In genomic region chr1:54772951-54773350, GRCh38 we compare ENCODE assay signal across 37 cellular contexts. TPM values are rescaled to one million over a fixed set of nuclear protein-coding genes. Genes with fewer than 3 reads are reported as not detected.
"Had no signal": no experiment of that assay in that cellular context is flagged by ENCODE, and none has a peak within 500 bp of the region (broad histone marks: within the 10 kb centered on the region; RNA-seq: fewer than 3 reads in every experiment).

No MANE protein-coding gene starts in this region.

- DNase-seq: Karpas-422, Kasumi-1, MG63, MM.1S, MV-4-11, NCI-H1092, NCI-H1092 treated with DMSO at 0.1 percent for 48 hours, NCI-H1105, NCI-H1105 treated with DMSO at 0.1 percent for 48 hours, NCI-H1417, NCI-H1417 treated with DMSO at 0.1 percent for 48 hours, NCI-H1436, NCI-H1436 treated with DMSO at 0.1 percent for 48 hours, NCI-H146, NCI-H1694, NCI-H1694 treated with DMSO at 0.1 percent for 48 hours, NCI-H187, NCI-H187 treated with DMSO at 0.1 percent for 48 hours, NCI-H1930, NCI-H2029, NCI-H2029 treated with DMSO at 0.1 percent for 48 hours, NCI-H2081, NCI-H2081 treated with DMSO at 0.1 percent for 48 hours, NCI-H2107, NCI-H2171, NCI-H2171 treated with DMSO at 0.1 percent for 48 hours, NCI-H2227 treated with DMSO at 0.1 percent for 48 hours, NCI-H226, NCI-H345, NCI-H446, NCI-H446 treated with DMSO at 0.1 percent for 48 hours, NCI-H510A, NCI-H510A treated with DMSO at 0.1 percent for 48 hours, NCI-H524 had no signal

- H3K4me2 ChIP-seq: KMS-11 had no signal

- H3K9me3 ChIP-seq: MG63 had no signal

- H3K36me3 ChIP-seq: MG63 had no signal

- H3K27ac ChIP-seq: KMS-11 had no signal

- H3K9ac ChIP-seq: KMS-11 had no signal

- H3K4me3 ChIP-seq: MG63 had no signal

- H3K27me3 ChIP-seq: MG63 had no signal

RNA-seq across cellular contexts. Expression of gene TTC22, which starts 28.2 kb away (rescaled TPM):
- total RNA-seq: LHCN-M2, NCI-H460 had no signal
